8 cellular contexts compared by ENCODE assay signal in the genomic region with DNA sequence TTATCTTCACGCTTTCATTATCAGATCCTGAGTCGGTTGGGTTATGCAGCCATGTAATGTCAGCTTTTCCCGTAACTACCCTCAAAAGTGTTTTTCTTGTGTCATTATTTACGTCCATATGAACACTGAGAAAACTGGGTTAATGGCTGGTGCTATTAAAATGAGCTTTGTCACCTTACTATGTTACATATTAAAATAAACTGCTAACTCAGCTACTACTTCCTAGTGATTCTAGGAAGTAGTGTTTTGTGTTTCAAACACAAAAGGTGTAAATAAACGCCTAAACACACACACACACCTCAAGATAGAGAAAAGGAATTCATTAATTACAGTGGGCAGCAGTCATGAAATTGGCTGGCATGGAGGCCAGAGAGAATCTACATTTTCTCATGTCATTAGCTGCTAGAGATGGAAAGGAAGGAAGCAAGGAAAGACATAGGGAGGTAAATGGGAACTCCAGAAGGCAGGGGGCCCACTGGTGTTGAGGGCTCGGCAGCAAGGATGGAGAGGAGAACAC. TPM values are rescaled to one million over a fixed set of nuclear protein-coding genes. Genes with fewer than 3 reads are reported as not detected.
A peak's percentile ranks its signal among the peaks of the same experiment; 100 is the strongest.
DNase-seq lines count a peak whose midpoint lies in the region; ATAC-seq and TF ChIP-seq lines count a peak whose summit lies in the region.
"Had no signal": no experiment of that assay in that cellular context is flagged by ENCODE, and none has a peak within 500 bp of the region (broad histone marks: within the 10 kb centered on the region; RNA-seq: fewer than 3 reads in every experiment).

No MANE protein-coding gene starts in this region.

- H3K4me1 ChIP-seq in HAP-1 (peaks cover 5% of the 10 kb centered on the region), PC-9 (replicated peaks; ENCODE audit: insufficient read depth) (peaks cover 32% of the 10 kb centered on the region)

- peaks cover 17 to 22% of the 10 kb centered on the region in 2 donors for H3K36me3 Mint-ChIP-seq in stimulated activated naive B cell treated with anti-CD40 and anti-IgM and Interleukin-4, amounts not matched to agents 10 μg/mL and 1 μg/mL and 100 μg/mL, for 72 hours

- DNase-seq in HAP-1 (ENCODE audit: low spot score in 2 of 2) (no peak), PC-9 (peak in 1 of 2 experiments; percentile 39), left ventricle myocardium superior (no peak), NCI-H446 treated with DMSO at 0.1 percent for 48 hours (lab: John Stamatoyannopoulos, UW) (no peak), KG1 (lab: John Stamatoyannopoulos, UW) (no peak)
- no peak for DNase-seq in stimulated activated naive B cell treated with anti-CD40 and anti-IgM and Interleukin-4, amounts not matched to agents 10 μg/mL and 1 μg/mL and 100 μg/mL, for 72 hours

- intact Hi-C loops in PC-9 (cut with micrococcal nuclease; ENCODE audit: unreplicated experiment) (loop anchor here (2.0 to 5.0 kb wide), 2 partner anchors 53 to 127 kb away; partner anchors contain the start of genes AJUBA and CDH24), left ventricle myocardium superior (cut with micrococcal nuclease) (no loop called here)

- no peaks in the 10 kb centered on the region for H3K9me2 ChIP-seq in PC-9 (ENCODE audit: insufficient read depth)

- H3K79me2 ChIP-seq in PC-9 (ENCODE audit: low read depth), result peaks cover 19% of the 10 kb centered on the region

- in situ Hi-C loops in HAP-1 (cut with MboI; ENCODE audit: low sequenced_read_pairs), result no loop called here

- BruUV-seq in PC-9 (replicated peaks; lab: Mats Ljungman, UMichigan), result TSS peak; percentile 47

- peak; percentile 1 for ATAC-seq in left ventricle myocardium superior
- peak; percentile 3 to 15 for ATAC-seq in stimulated activated naive B cell treated with anti-CD40 and anti-IgM and Interleukin-4, amounts not matched to agents 10 μg/mL and 1 μg/mL and 100 μg/mL, for 72 hours (replicated peaks)
- no peak for ATAC-seq in HG02973 (IDR thresholded peaks at IDR 0.05; ENCODE audit: unreplicated experiment)

- H3K4me2 ChIP-seq in PC-9, result peak overlapping the region; percentile 72

- peaks cover 6% of the 10 kb centered on the region for H3F3A ChIP-seq in PC-9 (ENCODE audit: insufficient read depth, low read depth)

- CTCF ChIA-PET in PC-9 (lab: Charles Lee), result interaction anchor here (0.7 to 1.6 kb wide), 4 partner anchors 25 to 128 kb away, joined by 3 to 8 read pairs (median 4); partner anchors contain the start of gene HAUS4

- H3K27ac Mint-ChIP-seq in stimulated activated naive B cell treated with anti-CD40 and anti-IgM and Interleukin-4, amounts not matched to agents 10 μg/mL and 1 μg/mL and 100 μg/mL, for 72 hours, result no peak overlapping the region
- H3K27ac Mint-ChIP-seq: dendritic cell treated with granulocyte-macrophage colony-stimulating factor and Interleukin-4, amounts not matched to agents 40 ng/mL and 50 ng/mL, for 4 days had no signal

- TF ChIP-seq CTCF in PC-9 (conservative IDR thresholded peaks at IDR 0.05), result no peak

- peak overlapping the region; percentile 42 for H3K27ac ChIP-seq in PC-9

- no peaks in the 10 kb centered on the region for H3K27me3 Mint-ChIP-seq in stimulated activated naive B cell treated with anti-CD40 and anti-IgM and Interleukin-4, amounts not matched to agents 10 μg/mL and 1 μg/mL and 100 μg/mL, for 72 hours
- H3K27me3 Mint-ChIP-seq: dendritic cell treated with granulocyte-macrophage colony-stimulating factor and Interleukin-4, amounts not matched to agents 40 ng/mL and 50 ng/mL, for 4 days had no signal

- H3K4me3 Mint-ChIP-seq in stimulated activated naive B cell treated with anti-CD40 and anti-IgM and Interleukin-4, amounts not matched to agents 10 μg/mL and 1 μg/mL and 100 μg/mL, for 72 hours, result no peak overlapping the region
- H3K4me3 Mint-ChIP-seq: dendritic cell treated with granulocyte-macrophage colony-stimulating factor and Interleukin-4, amounts not matched to agents 40 ng/mL and 50 ng/mL, for 4 days had no signal

- no peaks in the 10 kb centered on the region for H4K20me1 ChIP-seq in PC-9 (ENCODE audit: insufficient read depth)

- peak overlapping the region; percentile 68 for H2AFZ ChIP-seq in PC-9

- POLR2A ChIA-PET in PC-9 (lab: Charles Lee; ENCODE audit: unreplicated experiment), result interaction anchor here (0.6 to 1.0 kb wide), 4 partner anchors 104 to 497 kb away, joined by 3 to 5 read pairs (median 4); partner anchors contain the start of genes ACIN1 and C14orf119

- H3K9me3 ChIP-seq in HAP-1, result no peaks in the 10 kb centered on the region
- H3K9me3 ChIP-seq in PC-9 (ENCODE audit: insufficient read depth, low read depth), result no peaks in the 10 kb centered on the region

- H3K4me3 ChIP-seq in HAP-1 (peak overlapping the region; percentile 93), PC-9 (peak overlapping the region; percentile 55)

- H3K4me1 Mint-ChIP-seq in stimulated activated naive B cell treated with anti-CD40 and anti-IgM and Interleukin-4, amounts not matched to agents 10 μg/mL and 1 μg/mL and 100 μg/mL, for 72 hours, result peaks cover 12% of the 10 kb centered on the region in 2 donors

- H3K36me3 ChIP-seq in HAP-1 (replicated peaks), result peaks cover 26% of the 10 kb centered on the region
- H3K36me3 ChIP-seq in PC-9 (ENCODE audit: low read depth), result peaks cover 15% of the 10 kb centered on the region

- no peaks in the 10 kb centered on the region for H3K27me3 ChIP-seq in HAP-1 (ENCODE audit: low read depth)
- no peaks in the 10 kb centered on the region for H3K27me3 ChIP-seq in PC-9 (ENCODE audit: insufficient read depth, low read depth)

- no peaks in the 10 kb centered on the region for H3K9me3 Mint-ChIP-seq in stimulated activated naive B cell treated with anti-CD40 and anti-IgM and Interleukin-4, amounts not matched to agents 10 μg/mL and 1 μg/mL and 100 μg/mL, for 72 hours
- H3K9me3 Mint-ChIP-seq: dendritic cell treated with granulocyte-macrophage colony-stimulating factor and Interleukin-4, amounts not matched to agents 40 ng/mL and 50 ng/mL, for 4 days had no signal

RNA-seq across cellular contexts. Expression of gene PRMT5, which starts 0.7 kb away (rescaled TPM):
- total RNA-seq in PC-9 (2021) (58.6 and 73.2 TPM in 2 replicates), left ventricle myocardium superior (56.6 TPM)

RNA-seq across cellular contexts. Expression of gene RBM23, which starts 11.0 kb away (rescaled TPM):
- total RNA-seq in PC-9 (2021), result 68.7 and 76.5 TPM in 2 replicates
- 52.5 TPM for total RNA-seq in left ventricle myocardium superior

RNA-seq across cellular contexts. Expression of gene HAUS4, which starts 27.0 kb away (rescaled TPM):
- total RNA-seq in PC-9 (2021) (23.1 and 36.0 TPM in 2 replicates), left ventricle myocardium superior (19.4 TPM)

RNA-seq across cellular contexts. Expression of gene REM2, which starts 46.9 kb away (rescaled TPM):
- 0.50 and 0.98 TPM in 2 replicates for total RNA-seq in PC-9 (2021)
- total RNA-seq in left ventricle myocardium superior, result not detected

RNA-seq across cellular contexts. Expression of gene AJUBA, which starts 52.4 kb away (rescaled TPM):
- total RNA-seq in PC-9 (2021) (37.4 and 42.6 TPM in 2 replicates), left ventricle myocardium superior (12.4 TPM)
